In genomic region chr18:63562284-63562683, GRCh38 we compare ENCODE assay signal across 20 cellular contexts. TPM values are rescaled to one million over a fixed set of nuclear protein-coding genes. Genes with fewer than 3 reads are reported as not detected.
A peak's percentile ranks its signal among the peaks of the same experiment; 100 is the strongest.
DNase-seq lines count a peak whose midpoint lies in the region; ATAC-seq, FAIRE-seq and TF ChIP-seq lines count a peak whose summit lies in the region.
"Had no signal": no experiment of that assay in that cellular context is flagged by ENCODE, and none has a peak within 500 bp of the region (broad histone marks: within the 10 kb centered on the region; RNA-seq: fewer than 3 reads in every experiment).

No MANE protein-coding gene starts in this region.

- no peak for DNase-seq in GM12891 (ENCODE audit: insufficient read length, low spot score)
- DNase-seq in Karpas-422: peak; percentile 74
- DNase-seq in NCI-H2227 (lab: John Stamatoyannopoulos, UW; ENCODE audit: unreplicated experiment): no peak
- no peak for DNase-seq in EL
- DNase-seq in NCI-H146 (lab: John Stamatoyannopoulos, UW): no peak
- DNase-seq: activated CD8-positive, alpha-beta T cell treated with anti-CD3 and anti-CD28 coated beads for 36 hours; activated naive CD4-positive, alpha-beta T cell; central memory CD4-positive, alpha-beta T cell; DMS 273 treated with DMSO at 0.1 percent for 48 hours; hippocampal formation; KG1; Peyer's patch; stimulated activated CD4-positive, alpha-beta T cell treated with anti-CD3 and anti-CD28 coated beads, Interleukin-15, amount 100 ng/mL, for 24 hours had no signal

- ATAC-seq in GM19397 (IDR thresholded peaks at IDR 0.05; ENCODE audit: unreplicated experiment) (peak; percentile 51), HG02798 (IDR thresholded peaks at IDR 0.05; ENCODE audit: poor library complexity, unreplicated experiment) (peak; percentile 67), GM19023 (IDR thresholded peaks at IDR 0.05; ENCODE audit: unreplicated experiment) (no peak)
- ATAC-seq: activated CD8-positive, alpha-beta T cell treated with anti-CD3 and anti-CD28 coated beads for 36 hours had no signal

- H3K4me3 ChIP-seq in Karpas-422 (ENCODE audit: low read length): no peak overlapping the region
- H3K4me3 ChIP-seq: lung, Peyer's patch had no signal

- no peaks in the 10 kb centered on the region for H3K9me2 ChIP-seq in Karpas-422 (replicated peaks; ENCODE audit: insufficient read depth, low read length)

- H3K9me3 ChIP-seq in Karpas-422 (ENCODE audit: low read length): no peaks in the 10 kb centered on the region
- H3K9me3 ChIP-seq: neutrophil, Peyer's patch had no signal

- H2AFZ ChIP-seq in Karpas-422 (ENCODE audit: low read length): no peak overlapping the region; the same call in 1 of the 2 replicates

- H4K20me1 ChIP-seq in Karpas-422 (ENCODE audit: insufficient read depth, low read depth, low read length): no peaks in the 10 kb centered on the region

- no peaks in the 10 kb centered on the region for H3K79me2 ChIP-seq in Karpas-422 (ENCODE audit: low read length)

- H3K27me3 ChIP-seq in Karpas-422 (ENCODE audit: low read length): no peaks in the 10 kb centered on the region
- H3K27me3 ChIP-seq: neutrophil, Peyer's patch had no signal

- H3K4me1 ChIP-seq in Karpas-422 (ENCODE audit: low read length): peaks cover 14% of the 10 kb centered on the region
- H3K4me1 ChIP-seq: Peyer's patch had no signal

- no peak for FAIRE-seq in GM12891 (lab: Jason Lieb, UNC)
- FAIRE-seq: GM18507 had no signal

- H3K36me3 ChIP-seq in Karpas-422 (ENCODE audit: insufficient read depth, low read length): no peaks in the 10 kb centered on the region
- H3K36me3 ChIP-seq: neutrophil, Peyer's patch had no signal

- H3K27ac ChIP-seq in Karpas-422 (ENCODE audit: low read length): no peak overlapping the region
- H3K27ac ChIP-seq: neutrophil, Peyer's patch had no signal

- peak overlapping the region; percentile 43 for H3K4me2 ChIP-seq in Karpas-422 (ENCODE audit: low read depth, low read length, poor library complexity, severe bottlenecking)

- H3K9ac ChIP-seq in Karpas-422 (ENCODE audit: low read length): no peak overlapping the region

- no peak for TF ChIP-seq POLR2A in GM12891 (IDR thresholded peaks at IDR 0.05; ENCODE audit: low read depth, low read length)

TF ChIP-seq in GM12891, 5 proteins besides CTCF, POLR2A, EP300 and RAD21:
- TF ChIP-seq SPI1 (IDR thresholded peaks at IDR 0.05; ENCODE audit: low read depth, low read length) (peak; percentile 94), POU2F2 (IDR thresholded peaks at IDR 0.05; ENCODE audit: low read depth, low read length) (peak; percentile 98), POLR2AphosphoS5 (IDR thresholded peaks at IDR 0.05; ENCODE audit: low read depth, low read length) (no peak)

RNA-seq across cellular contexts. Expression of gene SERPINB12, which starts 20.1 kb away (rescaled TPM):
- polyA plus RNA-seq in GM12891 (2012; ENCODE audit: low read depth, missing spikeins): not detected
- not detected in 2 replicates for total RNA-seq in Karpas-422 (2014; rRNA removed; shearing (Covaris generic); ENCODE audit: low replicate concordance)
- total RNA-seq: activated CD8-positive, alpha-beta T cell treated with anti-CD3 and anti-CD28 coated beads for 36 hours; epithelial cell of proximal tubule; lung; Peyer's patch had no signal
- polyA plus RNA-seq: lung had no signal

RNA-seq across cellular contexts. Expression of gene SERPINB13, which starts 24.9 kb away (rescaled TPM):
- not detected for polyA plus RNA-seq in GM12891 (2012; ENCODE audit: low read depth, missing spikeins)
- not detected in 2 replicates for total RNA-seq in Karpas-422 (2014; rRNA removed; shearing (Covaris generic); ENCODE audit: low replicate concordance)
- total RNA-seq: activated CD8-positive, alpha-beta T cell treated with anti-CD3 and anti-CD28 coated beads for 36 hours; epithelial cell of proximal tubule; Peyer's patch had no signal
